ENCODE assay signal across 16 cellular contexts in genomic region chr2:127584516-127585033, GRCh38. TPM values are rescaled to one million over a fixed set of nuclear protein-coding genes. Genes with fewer than 3 reads are reported as not detected.
"Had no signal": no experiment of that assay in that cellular context is flagged by ENCODE, and none has a peak within 500 bp of the region (broad histone marks: within the 10 kb centered on the region; RNA-seq: fewer than 3 reads in every experiment).

No MANE protein-coding gene starts in this region.

- H3K4me1 Mint-ChIP-seq: activated CD4-positive, alpha-beta T cell treated with anti-CD3 and anti-CD28 coated beads, Interleukin-2, amount 10 ng/mL, durations not matched to agents 24 days and 14 days had no signal

- H3K27ac Mint-ChIP-seq: activated CD4-positive, alpha-beta T cell treated with anti-CD3 and anti-CD28 coated beads, Interleukin-2, amount 10 ng/mL, durations not matched to agents 24 days and 14 days; stimulated activated naive CD8-positive, alpha-beta T cell treated with anti-CD3 and anti-CD28 coated beads, Interleukin-15, Interleukin-2, amounts not matched to agents 100 ng/mL and 50 ng/mL, for 24 hours had no signal

- H3K9me3 Mint-ChIP-seq: activated CD4-positive, alpha-beta T cell treated with anti-CD3 and anti-CD28 coated beads, Interleukin-2, amount 10 ng/mL, durations not matched to agents 24 days and 14 days; activated T-cell treated with anti-CD3 and anti-CD28 coated beads, Interleukin-2, amount 50 U/mL, for 4 hours; naive B cell; stimulated activated naive CD8-positive, alpha-beta T cell treated with anti-CD3 and anti-CD28 coated beads, Interleukin-15, Interleukin-2, amounts not matched to agents 100 ng/mL and 50 ng/mL, for 24 hours had no signal

- H3K36me3 Mint-ChIP-seq: naive B cell had no signal

- H3K4me3 ChIP-seq: ascending aorta, breast epithelium, gastrocnemius medialis, heart left ventricle, SJSA1 had no signal

- H3K27ac ChIP-seq: ascending aorta, breast epithelium, gastrocnemius medialis, heart left ventricle, neutrophil, SJSA1 had no signal

- ATAC-seq: activated T-cell treated with anti-CD3 and anti-CD28 coated beads, Interleukin-2, amount 50 U/mL, for 4 hours; gastrocnemius medialis; heart left ventricle had no signal

- DNase-seq: activated CD4-positive, alpha-beta T cell treated with anti-CD3 and anti-CD28 coated beads, Interleukin-2, amount 10 ng/mL, durations not matched to agents 24 days and 14 days; activated CD4-positive, CD25-positive, alpha-beta regulatory T cell; activated gamma-delta T cell; activated T-cell treated with anti-CD3 and anti-CD28 coated beads, Interleukin-2, amount 50 U/mL, for 4 hours; erythroblast; gastrocnemius medialis; mammary epithelial cell; naive B cell; small intestine; stimulated activated CD4-positive, alpha-beta T cell treated with anti-CD3 and anti-CD28 coated beads, Interleukin-4, amount 100 ng/mL, for 4 hours had no signal

- H3K9me3 ChIP-seq: ascending aorta, breast epithelium, gastrocnemius medialis, heart left ventricle, neutrophil, SJSA1 had no signal

- H3K4me1 ChIP-seq: ascending aorta, breast epithelium, gastrocnemius medialis, heart left ventricle, SJSA1 had no signal

- H3K36me3 ChIP-seq: ascending aorta, breast epithelium, gastrocnemius medialis, heart left ventricle, SJSA1 had no signal

- H3K27me3 ChIP-seq: ascending aorta, breast epithelium, gastrocnemius medialis, heart left ventricle, neutrophil, SJSA1 had no signal

- H3K27me3 Mint-ChIP-seq: naive B cell; stimulated activated naive CD8-positive, alpha-beta T cell treated with anti-CD3 and anti-CD28 coated beads, Interleukin-15, Interleukin-2, amounts not matched to agents 100 ng/mL and 50 ng/mL, for 24 hours had no signal

- H3K4me3 Mint-ChIP-seq: activated CD4-positive, alpha-beta T cell treated with anti-CD3 and anti-CD28 coated beads, Interleukin-2, amount 10 ng/mL, durations not matched to agents 24 days and 14 days; activated T-cell treated with anti-CD3 and anti-CD28 coated beads, Interleukin-2, amount 50 U/mL, for 4 hours; naive B cell; stimulated activated naive CD8-positive, alpha-beta T cell treated with anti-CD3 and anti-CD28 coated beads, Interleukin-15, Interleukin-2, amounts not matched to agents 100 ng/mL and 50 ng/mL, for 24 hours had no signal

RNA-seq across cellular contexts. Expression of gene MYO7B, which starts 49.1 kb away (rescaled TPM):
- total RNA-seq: mammary epithelial cell had no signal
